ENCODE assay signal across 8 cellular contexts in the genomic region with DNA sequence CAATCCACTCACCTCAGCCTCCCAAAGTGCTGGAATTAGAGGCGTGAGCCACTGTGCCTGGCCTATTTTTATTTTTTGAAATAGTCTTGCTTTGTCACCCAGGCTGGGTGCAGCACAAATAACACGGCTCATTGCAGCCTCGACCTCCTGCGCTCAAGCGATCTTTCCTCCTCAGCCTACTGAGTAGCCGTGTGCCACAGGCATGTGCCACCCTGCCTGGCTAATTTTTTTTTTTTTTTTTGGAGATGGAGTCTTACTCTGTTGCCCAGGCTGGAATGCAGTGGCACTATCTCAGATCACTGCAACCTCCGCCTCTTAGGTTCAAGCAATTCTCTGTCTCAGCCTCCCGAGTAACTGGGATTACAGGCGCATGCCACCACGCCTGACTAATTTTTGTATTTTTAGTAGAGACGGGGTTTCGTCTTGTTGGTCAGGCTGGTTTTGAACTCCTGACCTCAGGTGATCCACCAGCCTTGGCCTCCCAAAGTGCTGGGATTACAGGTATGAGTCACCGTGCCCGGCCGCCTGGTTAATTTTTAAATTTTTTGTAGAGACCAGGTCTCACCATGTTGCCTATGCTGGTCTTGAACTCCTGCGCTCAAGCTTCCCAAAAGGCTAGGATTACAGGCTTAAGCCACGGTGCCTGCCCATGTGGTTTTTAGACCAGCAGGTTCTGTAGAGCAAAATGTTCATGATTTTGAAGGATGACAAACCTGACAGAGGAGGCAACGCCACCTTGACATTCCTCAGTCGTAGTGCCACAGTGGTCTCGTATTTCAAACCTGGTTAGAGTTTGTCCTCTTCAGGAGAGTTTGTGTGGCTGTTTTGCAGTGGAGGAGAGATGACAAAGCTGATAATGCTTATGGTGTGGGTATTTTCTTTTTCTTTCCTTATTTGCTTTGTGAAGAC. TPM values are rescaled to one million over a fixed set of nuclear protein-coding genes. Genes with fewer than 3 reads are reported as not detected.
DNase-seq lines count a peak whose midpoint lies in the region; ATAC-seq, FAIRE-seq and TF ChIP-seq lines count a peak whose summit lies in the region.
"Not testable (repeated sequence)": the region's sequence is repeated elsewhere in the genome, so short reads cannot be mapped to it uniquely, and the experiment has no call there.

No MANE protein-coding gene starts in this region.

- not testable (repeated sequence) for H2AFZ ChIP-seq in PC-3 (ENCODE audit: low read length)

- ATAC-seq in A549 = peak in 1 of 2 experiments; percentile 1; a peak in 1 of 6 replicates
- peak; percentile 2; the same call in 1 of the 2 replicates for ATAC-seq in PC-3

- intact Hi-C loops in PC-3 (cut with micrococcal nuclease); adrenal gland (cut with DNase I); testis (cut with DNase I; ENCODE audit: low total_unique reads): not testable (repeated sequence)

- H3K4me1 Mint-ChIP-seq in nephron = peaks cover 29% of the 10 kb centered on the region

- WGBS in A549 (ENCODE audit: missing lambda C conversion rate) = 40% methylated on average over 20 of the region's 20 CpGs
- 72 to 81% (median 74%) methylated on average over 20 of the region's 20 CpGs for WGBS in adrenal gland, 4 donors
- 91 to 94% methylated on average over 20 of the region's 20 CpGs for WGBS in testis, 2 donors

- TF ChIP-seq RAD21 in A549 (conservative IDR thresholded peaks at IDR 0.05 in 1 of 2, IDR thresholded peaks at IDR 0.05 in 1 of 2) = not testable (repeated sequence)

- POLR2A ChIA-PET in A549 (lab: Yijun Ruan, JAX) = interaction anchor here (0.8 to 1.6 kb wide), 2 partner anchors 20 to 24 kb away, joined by 3 to 6 read pairs; no protein-coding TSS in a partner anchor
- POLR2A ChIA-PET in PC-3 (lab: Charles Lee; ENCODE audit: unreplicated experiment) = not testable (repeated sequence)

- peak overlapping the region in 2 of 3 experiments; percentile 63 to 80 for H3K27ac Mint-ChIP-seq in nephron

- not testable (repeated sequence) for H3K36me3 ChIP-seq in PC-3 (ENCODE audit: low read depth, low read length); adrenal gland (replicated peaks in 1 of 2); testis (ENCODE audit: low read depth, missing control alignments)

- not testable (repeated sequence) for H3K9me3 Mint-ChIP-seq in nephron

- not testable (repeated sequence) for H3K9ac ChIP-seq in PC-3 (ENCODE audit: low read length)

- peaks cover 66% of the 10 kb centered on the region for H3K4me1 ChIP-seq in A549
- H3K4me1 ChIP-seq in PC-3 (ENCODE audit: insufficient read depth, low read length) = peaks cover 40% of the 10 kb centered on the region
- H3K4me1 ChIP-seq in adrenal gland (replicated peaks in 1 of 2); testis: not testable (repeated sequence)

- H3K27me3 ChIP-seq in PC-3 (ENCODE audit: low read length); adrenal gland; testis: not testable (repeated sequence)

- not testable (repeated sequence) for TF ChIP-seq POLR2A in A549 (IDR thresholded peaks at IDR 0.05; ENCODE audit: low read length); adrenal gland (IDR thresholded peaks at IDR 0.05); testis (IDR thresholded peaks at IDR 0.05)

- FAIRE-seq in A549 (lab: Jason Lieb, UNC) = not testable (repeated sequence)

- H3K27me3 Mint-ChIP-seq in nephron (ENCODE audit: low read depth) = not testable (repeated sequence)

- H3K9me2 ChIP-seq in PC-3 (replicated peaks; ENCODE audit: low read length) = not testable (repeated sequence)

- H3K4me3 ChIP-seq in A549; PC-3 (ENCODE audit: low read length); adrenal gland; testis: not testable (repeated sequence)

- peak overlapping the region; percentile 96 to 98 for H3K27ac ChIP-seq in A549
- peak overlapping the region; percentile 89 for H3K27ac ChIP-seq in PC-3 (ENCODE audit: low read length)
- H3K27ac ChIP-seq in adrenal gland = peak overlapping the region in 3 of 5 donors; percentile 74 to 77 (median 75)
- H3K27ac ChIP-seq in epithelial cell of prostate = peak overlapping the region; percentile 99
- H3K27ac ChIP-seq in testis = not testable (repeated sequence)

- BruUV-seq in PC-3 (replicated peaks; lab: Mats Ljungman, UMichigan) = not testable (repeated sequence)

- H3K36me3 Mint-ChIP-seq in nephron (ENCODE audit: low read depth) = not testable (repeated sequence)

- DNase-seq in A549 (ENCODE audit: low read depth in 1 of 2, low spot score in 1 of 2) (peak in 1 of 2 experiments; percentile 84), HT-29 (ENCODE audit: low spot score) (peak; percentile 88), PC-3 (peak; percentile 79), adrenal gland (peak in 3 of 7 donors; percentile 13 to 45 (median 19)), left kidney (ENCODE audit: low read depth, low spot score) (peak; percentile 57), testis (peak; percentile 12)
- DNase-seq in epithelial cell of prostate (ENCODE audit: low read depth, low spot score) = not testable (repeated sequence)

- CTCF ChIA-PET in A549 (lab: Yijun Ruan, JAX) = interaction anchor here (1.0 to 6.0 kb wide), 9 partner anchors 14 to 138 kb away, joined by 3 to 64 read pairs (median 6); a partner anchor contains a TSS
- CTCF ChIA-PET in PC-3 (lab: Charles Lee) = not testable (repeated sequence)

- H3F3A ChIP-seq in PC-3 (ENCODE audit: low read length, unreplicated experiment) = peaks cover 13% of the 10 kb centered on the region

- not testable (repeated sequence) for H3K4me3 Mint-ChIP-seq in nephron

- H3K9me3 ChIP-seq in A549; PC-3 (ENCODE audit: low read length); adrenal gland (replicated peaks in 1 of 3); testis: not testable (repeated sequence)

- H4K20me1 ChIP-seq in PC-3 (ENCODE audit: low read length) = not testable (repeated sequence)

- not testable (repeated sequence) for H3K79me2 ChIP-seq in PC-3 (ENCODE audit: low read length)

- not testable (repeated sequence) for TF ChIP-seq CTCF in A549 (IDR thresholded peaks at IDR 0.05); PC-3 (conservative IDR thresholded peaks at IDR 0.05; ENCODE audit: low read depth, low read length); adrenal gland (IDR thresholded peaks at IDR 0.05); nephron (IDR thresholded peaks at IDR 0.05; ENCODE audit: unreplicated experiment in 3 of 3); testis (IDR thresholded peaks at IDR 0.05)

- TF ChIP-seq EP300 in A549 (IDR thresholded peaks at IDR 0.05) = not testable (repeated sequence)

- peak overlapping the region; percentile 78 for H3K4me2 ChIP-seq in A549
- H3K4me2 ChIP-seq in PC-3 (ENCODE audit: low read length) = peak overlapping the region; percentile 1; the same call in 1 of the 2 replicates

TF ChIP-seq in A549, 52 proteins besides CTCF, POLR2A, EP300 and RAD21 (continues in another document):
- peak; percentile 69; the same call in 1 of the 2 replicates for TF ChIP-seq KDM1A (IDR thresholded peaks at IDR 0.05; ENCODE audit: low read depth)
- not testable (repeated sequence) for TF ChIP-seq FOSL2 (IDR thresholded peaks at IDR 0.05)
- TF ChIP-seq FOSL2 (CRISPR knock-in tag; IDR thresholded peaks at IDR 0.05) = peak; percentile 76
- 0 out of 2 replicates have a peak, but pooled peaks have one; percentile 45 for TF ChIP-seq EHF (CRISPR knock-in tag; IDR thresholded peaks at IDR 0.05)
- TF ChIP-seq JUN (IDR thresholded peaks at IDR 0.05) = 0 out of 5 replicates have a peak, but pooled peaks of 1 of the 2 experiments have one; percentile 16
- TF ChIP-seq, protein P1, sequence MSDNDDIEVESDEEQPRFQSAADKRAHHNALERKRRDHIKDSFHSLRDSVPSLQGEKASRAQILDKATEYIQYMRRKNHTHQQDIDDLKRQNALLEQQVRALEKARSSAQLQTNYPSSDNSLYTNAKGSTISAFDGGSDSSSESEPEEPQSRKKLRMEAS (IDR thresholded peaks at IDR 0.05) = peak; percentile 49; the same call in 1 of the 2 replicates
- TF ChIP-seq GATA3 (IDR thresholded peaks at IDR 0.05; ENCODE audit: borderline replicate concordance) = peak; percentile 87
- peak; percentile 13 for TF ChIP-seq MAFK (IDR thresholded peaks at IDR 0.05; ENCODE audit: partially characterized antibody)
- peak; percentile 18; the same call in 1 of the 2 replicates for TF ChIP-seq CHD4 (IDR thresholded peaks at IDR 0.05; ENCODE audit: borderline replicate concordance)

RNA-seq across cellular contexts. Expression of a gene that starts 31.1 kb away (rescaled TPM):
- polyA plus RNA-seq in A549 (2011; rRNA removed) (15.5 and 16.9 TPM in 2 replicates), A549 (2017; fragmentation: RNase III; extraction: RNeasy Plus Mini Kit Qiagen cat#74134 plus additional on column Dnase treatment) (45.9 to 48.4 TPM (median 46.6 TPM) in 3 replicates), adrenal gland (1 to 10 TPM; 1.0 to 1.3 (median 1.2) TPM), testis (ENCODE audit: insufficient read depth, low read depth, low replicate concordance) (5.8 TPM)
- polyA plus RNA-seq in A549 (2012; cell fraction: cytosol; rRNA removed) = 48.8 and 49.8 TPM in 2 replicates
- 14.4 and 23.6 TPM in 2 replicates for polyA plus RNA-seq in A549 (2012; cell fraction: nucleus; rRNA removed)
- polyA minus RNA-seq in A549 (2011; rRNA and poly(A)+ RNA removed) = 8.7 and 10.3 TPM in 2 replicates
- total RNA-seq in HT-29 (2014; rRNA removed; shearing (Covaris generic)) = 4.4 and 14.8 TPM in 2 replicates
- total RNA-seq in PC-3 (2014; rRNA removed) (49.9 and 56.9 TPM in 2 replicates), adrenal gland (1 to 10 TPM in 6 of 8 donors, under 1 TPM in 2; 0.66 to 5.1 (median 2.0) TPM), testis (10 to 100 TPM in 1 of 2 donors, 1 to 10 TPM in 1; 7.6 to 10.8 TPM)

RNA-seq across cellular contexts. Expression of a gene that starts 32.4 kb away (rescaled TPM):
- polyA plus RNA-seq in A549 (2011; rRNA removed) = 6.2 and 6.4 TPM in 2 replicates
- polyA plus RNA-seq in A549 (2012; cell fraction: cytosol; rRNA removed) = 1.6 and 1.7 TPM in 2 replicates
- polyA plus RNA-seq in A549 (2012; cell fraction: nucleus; rRNA removed) = 1.3 and 1.7 TPM in 2 replicates
- 2.7 to 3.1 TPM (median 2.8 TPM) in 3 replicates for polyA plus RNA-seq in A549 (2017; fragmentation: RNase III; extraction: RNeasy Plus Mini Kit Qiagen cat#74134 plus additional on column Dnase treatment)
- polyA minus RNA-seq in A549 (2011; rRNA and poly(A)+ RNA removed) = 11.1 and 11.2 TPM in 2 replicates
- 23.7 and 29.9 TPM in 2 replicates for total RNA-seq in HT-29 (2014; rRNA removed; shearing (Covaris generic))
- 3.7 and 4.3 TPM in 2 replicates for total RNA-seq in PC-3 (2014; rRNA removed)
- 10 to 100 TPM in 1 of 8 donors, 1 to 10 TPM in 7; 4.6 to 10.8 (median 6.5) TPM for total RNA-seq in adrenal gland
- 1 to 10 TPM; 1.1 to 2.4 (median 1.5) TPM for polyA plus RNA-seq in adrenal gland
- total RNA-seq in testis = 10 to 100 TPM; 15.4 to 17.0 TPM
- polyA plus RNA-seq in testis (ENCODE audit: insufficient read depth, low read depth, low replicate concordance) = 3.8 TPM
